27 cellular contexts compared by ENCODE assay signal in genomic region chr1:82059931-82060330, GRCh38.
DNase-seq lines count a peak whose midpoint lies in the region; ATAC-seq and TF ChIP-seq lines count a peak whose summit lies in the region.
"Had no signal": no experiment of that assay in that cellular context is flagged by ENCODE, and none has a peak within 500 bp of the region (broad histone marks: within the 10 kb centered on the region; RNA-seq: fewer than 3 reads in every experiment).

No MANE protein-coding gene starts in this region.

- no peaks in the 10 kb centered on the region for H3K36me3 Mint-ChIP-seq in MCF 10A (ENCODE audit: insufficient read depth, unreplicated experiment)
- H3K36me3 Mint-ChIP-seq: activated naive CD4-positive, alpha-beta T cell treated with anti-CD3 and anti-CD28 coated beads, Interleukin-2, amount 50 U/mL, for 24 hours; naive thymus-derived CD8-positive, alpha-beta T cell; stimulated activated naive B cell treated with anti-CD40 and anti-IgM and Interleukin-4, amounts not matched to agents 10 μg/mL and 1 μg/mL and 100 μg/mL, for 72 hours had no signal

- H3K4me1 ChIP-seq in breast epithelium, result no peaks in the 10 kb centered on the region

- no peaks in the 10 kb centered on the region for H3K4me1 Mint-ChIP-seq in MCF 10A (ENCODE audit: insufficient read depth, unreplicated experiment)
- H3K4me1 Mint-ChIP-seq: activated naive CD4-positive, alpha-beta T cell treated with anti-CD3 and anti-CD28 coated beads, Interleukin-2, amount 50 U/mL, for 24 hours; activated T-helper 17 cell treated with anti-CD3 and anti-CD28 coated beads, Interleukin-2, amount 50 U/mL, for 72 hours; naive thymus-derived CD8-positive, alpha-beta T cell; stimulated activated naive B cell treated with anti-CD40 and anti-IgM and Interleukin-4, amounts not matched to agents 10 μg/mL and 1 μg/mL and 100 μg/mL, for 72 hours had no signal

- BruUV-seq in MCF 10A (replicated peaks; lab: Mats Ljungman, UMichigan), result no TSS peak

- H3K27me3 ChIP-seq in breast epithelium, result no peaks in the 10 kb centered on the region

- no peak overlapping the region for H3K4me3 Mint-ChIP-seq in MCF 10A (ENCODE audit: unreplicated experiment)
- H3K4me3 Mint-ChIP-seq: activated naive CD4-positive, alpha-beta T cell treated with anti-CD3 and anti-CD28 coated beads, Interleukin-2, amount 50 U/mL, for 24 hours; activated T-helper 17 cell treated with anti-CD3 and anti-CD28 coated beads, Interleukin-2, amount 50 U/mL, for 72 hours; naive thymus-derived CD8-positive, alpha-beta T cell; stimulated activated naive B cell treated with anti-CD40 and anti-IgM and Interleukin-4, amounts not matched to agents 10 μg/mL and 1 μg/mL and 100 μg/mL, for 72 hours had no signal

- peaks cover 6% of the 10 kb centered on the region for H3K9me3 Mint-ChIP-seq in MCF 10A (ENCODE audit: unreplicated experiment)

- intact Hi-C loops in MCF 10A (cut with micrococcal nuclease) (no loop called here), breast epithelium (cut with DNase I; ENCODE audit: low total_unique reads) (no loop called here)

- H3K27ac ChIP-seq in breast epithelium, result no peak overlapping the region
- H3K27ac ChIP-seq: 22Rv1, C4-2B, skin epidermis, WERI-Rb-1 had no signal

- H3K9me3 ChIP-seq in breast epithelium, result no peaks in the 10 kb centered on the region

- DNase-seq in MCF 10A (ENCODE audit: unreplicated experiment) (peak; percentile 1), breast epithelium (ENCODE audit: low spot score in 2 of 2) (no peak), dermis blood vessel endothelial cell (peak; percentile 2), glomerular visceral epithelial cell (ENCODE audit: extremely low spot score) (peak; percentile 30), NCI-H69 (lab: John Stamatoyannopoulos, UW) (no peak), NCI-H2171 (lab: John Stamatoyannopoulos, UW) (no peak)
- DNase-seq: activated CD4-positive, alpha-beta T cell treated with anti-CD3 and anti-CD28 coated beads for 48 hours; amniotic stem cell; central memory CD4-positive, alpha-beta T cell; naive thymus-derived CD8-positive, alpha-beta T cell; NCI-H1048; NCI-H1694; NCI-H446 treated with DMSO at 0.1 percent for 48 hours; occipital lobe; SIG-M5; stimulated activated naive B cell treated with anti-CD40 and anti-IgM and Interleukin-4, amounts not matched to agents 10 μg/mL and 1 μg/mL and 100 μg/mL, for 72 hours; substantia nigra; trophoblast cell; WERI-Rb-1 had no signal

- H3K4me3 ChIP-seq in breast epithelium, result no peak overlapping the region
- H3K4me3 ChIP-seq: skin epidermis had no signal

- no peaks in the 10 kb centered on the region for H3K36me3 ChIP-seq in breast epithelium
- H3K36me3 ChIP-seq: WERI-Rb-1 had no signal

- ATAC-seq in HG03196 (IDR thresholded peaks at IDR 0.05; ENCODE audit: unreplicated experiment) (no peak), HG02884 (IDR thresholded peaks at IDR 0.05; ENCODE audit: unreplicated experiment) (no peak)
- ATAC-seq: activated T-helper 17 cell treated with anti-CD3 and anti-CD28 coated beads, Interleukin-2, amount 50 U/mL, for 72 hours; HCT116; naive thymus-derived CD8-positive, alpha-beta T cell; stimulated activated naive B cell treated with anti-CD40 and anti-IgM and Interleukin-4, amounts not matched to agents 10 μg/mL and 1 μg/mL and 100 μg/mL, for 72 hours had no signal

- no peak for TF ChIP-seq POLR2A in breast epithelium (IDR thresholded peaks at IDR 0.05)

- no peak overlapping the region for H3K27ac Mint-ChIP-seq in MCF 10A (ENCODE audit: low read depth, unreplicated experiment)
- H3K27ac Mint-ChIP-seq: activated naive CD4-positive, alpha-beta T cell treated with anti-CD3 and anti-CD28 coated beads, Interleukin-2, amount 50 U/mL, for 24 hours; activated T-helper 17 cell treated with anti-CD3 and anti-CD28 coated beads, Interleukin-2, amount 50 U/mL, for 72 hours; naive thymus-derived CD8-positive, alpha-beta T cell; stimulated activated naive B cell treated with anti-CD40 and anti-IgM and Interleukin-4, amounts not matched to agents 10 μg/mL and 1 μg/mL and 100 μg/mL, for 72 hours had no signal

- CTCF ChIA-PET in MCF 10A (lab: Yijun Ruan, JAX), result no interaction called here

- POLR2A ChIA-PET in MCF 10A (lab: Yijun Ruan, JAX), result no interaction called here

- no peaks in the 10 kb centered on the region for H3K27me3 Mint-ChIP-seq in MCF 10A (ENCODE audit: insufficient read depth, unreplicated experiment)
- H3K27me3 Mint-ChIP-seq: activated naive CD4-positive, alpha-beta T cell treated with anti-CD3 and anti-CD28 coated beads, Interleukin-2, amount 50 U/mL, for 24 hours; activated T-helper 17 cell treated with anti-CD3 and anti-CD28 coated beads, Interleukin-2, amount 50 U/mL, for 72 hours; stimulated activated naive B cell treated with anti-CD40 and anti-IgM and Interleukin-4, amounts not matched to agents 10 μg/mL and 1 μg/mL and 100 μg/mL, for 72 hours had no signal

- TF ChIP-seq CTCF in MCF 10A (IDR thresholded peaks at IDR 0.05; ENCODE audit: unreplicated experiment), result no peak
- TF ChIP-seq CTCF in breast epithelium (IDR thresholded peaks at IDR 0.05), result no peak

Comparison
In these comparisons a context has a peak if more than half of its experiments do, and no peak if none do; other contexts are left out.
1. DNase-seq: peak in MCF 10A (single experiment), dermis blood vessel endothelial cell (single experiment) and glomerular visceral epithelial cell (single experiment); none in breast epithelium (0 of 2), NCI-H69 (single experiment) and NCI-H2171 (single experiment).